ENCODE assay signal across 1 cellular context in genomic region chr19:58350871-58351557, GRCh38.
TF ChIP-seq lines count a peak whose summit lies in the region.

No MANE protein-coding gene starts in this region.

TF ChIP-seq in HCT116, 20 proteins besides CTCF, POLR2A, EP300 and RAD21:
- TF ChIP-seq YY1 (IDR thresholded peaks at IDR 0.05; ENCODE audit: extremely low read depth, insufficient replicate concordance, low read depth, low read length): no peak
- no peak for TF ChIP-seq ELF1 (IDR thresholded peaks at IDR 0.05; ENCODE audit: borderline replicate concordance, low read depth)
- TF ChIP-seq SRF (IDR thresholded peaks at IDR 0.05; ENCODE audit: low read depth): no peak
- TF ChIP-seq ZFX (IDR thresholded peaks at IDR 0.05): no peak
- TF ChIP-seq CEBPB (IDR thresholded peaks at IDR 0.05; ENCODE audit: low read depth): no peak
- TF ChIP-seq REST (IDR thresholded peaks at IDR 0.05; ENCODE audit: low read depth): no peak
- TF ChIP-seq SP1 (IDR thresholded peaks at IDR 0.05; ENCODE audit: low read depth): no peak
- TF ChIP-seq FOSL1 (IDR thresholded peaks at IDR 0.05; ENCODE audit: low read depth): no peak
- no peak for TF ChIP-seq POLR2AphosphoS5 (IDR thresholded peaks at IDR 0.05; ENCODE audit: low read depth, low read length)
- TF ChIP-seq SIN3A (IDR thresholded peaks at IDR 0.05; ENCODE audit: low read depth): no peak
- no peak for TF ChIP-seq EZH2phosphoT487 (IDR thresholded peaks at IDR 0.05; ENCODE audit: borderline replicate concordance)
- no peak for TF ChIP-seq CBX3 (IDR thresholded peaks at IDR 0.05; ENCODE audit: low read depth)
- no peak for TF ChIP-seq ZNF274 (IDR thresholded peaks at IDR 0.05; ENCODE audit: low read depth, low read length)
- no peak for TF ChIP-seq EZH2 (IDR thresholded peaks at IDR 0.05)
- TF ChIP-seq, protein P1, sequence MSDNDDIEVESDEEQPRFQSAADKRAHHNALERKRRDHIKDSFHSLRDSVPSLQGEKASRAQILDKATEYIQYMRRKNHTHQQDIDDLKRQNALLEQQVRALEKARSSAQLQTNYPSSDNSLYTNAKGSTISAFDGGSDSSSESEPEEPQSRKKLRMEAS (IDR thresholded peaks at IDR 0.05): no peak
- TF ChIP-seq, protein P2, sequence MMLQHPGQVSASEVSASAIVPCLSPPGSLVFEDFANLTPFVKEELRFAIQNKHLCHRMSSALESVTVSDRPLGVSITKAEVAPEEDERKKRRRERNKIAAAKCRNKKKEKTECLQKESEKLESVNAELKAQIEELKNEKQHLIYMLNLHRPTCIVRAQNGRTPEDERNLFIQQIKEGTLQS (IDR thresholded peaks at IDR 0.05): no peak
TF ChIP-seq in HCT116: peak in this region for 0.
